Comparison of ENCODE assay signal across 9 cellular contexts in genomic region chr15:99442268-99442897, GRCh38.
DNase-seq lines count a peak whose midpoint lies in the region; ATAC-seq and TF ChIP-seq lines count a peak whose summit lies in the region.
"Had no signal": no experiment of that assay in that cellular context is flagged by ENCODE, and none has a peak within 500 bp of the region (broad histone marks: within the 10 kb centered on the region; RNA-seq: fewer than 3 reads in every experiment).

No MANE protein-coding gene starts in this region.

- ATAC-seq in esophagus mucosa (peak; percentile 77), HG03280 (IDR thresholded peaks at IDR 0.05; ENCODE audit: unreplicated experiment) (no peak)

- H3K9me3 Mint-ChIP-seq in CD4-positive, alpha-beta memory T cell = no peaks in the 10 kb centered on the region

- peak overlapping the region; percentile 14 to 83 (median 71) for H3K27ac Mint-ChIP-seq in CD4-positive, alpha-beta memory T cell

- H3K36me3 Mint-ChIP-seq in CD4-positive, alpha-beta memory T cell = no peaks in the 10 kb centered on the region

- H3K27me3 Mint-ChIP-seq in CD4-positive, alpha-beta memory T cell = no peaks in the 10 kb centered on the region

- H3K79me2 ChIP-seq in osteoblast (ENCODE audit: insufficient read depth, low read length) = no peaks in the 10 kb centered on the region

- H4K20me1 ChIP-seq in osteoblast (ENCODE audit: insufficient read depth, low read length) = no peaks in the 10 kb centered on the region

- H3K4me1 ChIP-seq in CD4-positive, alpha-beta memory T cell (ENCODE audit: insufficient read depth, low read length) = peaks cover 42% of the 10 kb centered on the region
- peaks cover 22% of the 10 kb centered on the region for H3K4me1 ChIP-seq in osteoblast (ENCODE audit: insufficient read depth, low read length)

- intact Hi-C loops in CD4-positive, alpha-beta memory T cell (cut with micrococcal nuclease) = loop anchor here (10.0 kb wide), 1 partner anchor 122 kb away; the partner anchor contains the start of gene MEF2A

- no peaks in the 10 kb centered on the region for H3K36me3 ChIP-seq in CD4-positive, alpha-beta memory T cell (ENCODE audit: insufficient read depth, low read length)
- H3K36me3 ChIP-seq in osteoblast (ENCODE audit: insufficient read depth, low read length) = no peaks in the 10 kb centered on the region
- H3K36me3 ChIP-seq: HAP-1 had no signal

- H3K27me3 ChIP-seq in CD4-positive, alpha-beta memory T cell (ENCODE audit: insufficient read depth, low read length) = no peaks in the 10 kb centered on the region
- H3K27me3 ChIP-seq in osteoblast (ENCODE audit: insufficient read depth, low read length) = peaks cover 2% of the 10 kb centered on the region

- TF ChIP-seq CTCF in RWPE1 (conservative IDR thresholded peaks at IDR 0.05; ENCODE audit: low read depth) (no peak), osteoblast (IDR thresholded peaks at IDR 0.05; ENCODE audit: extremely low read depth, low read depth, low read length) (no peak)

- DNase-seq in CD4-positive, alpha-beta memory T cell = no peak
- DNase-seq in RWPE1 (ENCODE audit: low spot score) (peak; percentile 91), osteoblast (ENCODE audit: insufficient read length, low spot score, missing footprints) (peak; percentile 98), NCI-H2107 (lab: John Stamatoyannopoulos, UW) (no peak), NOMO-1 treated with dmso at 0.1 percent for 144 hours (lab: John Stamatoyannopoulos, UW; ENCODE audit: unreplicated experiment) (no peak), SKM-1 treated with dmso at 0.1 percent for 144 hours (lab: John Stamatoyannopoulos, UW; ENCODE audit: unreplicated experiment) (no peak)

- CTCF ChIA-PET in CD4-positive, alpha-beta memory T cell (lab: Charles Lee; ENCODE audit: partially characterized antibody) = interaction anchor here (0.6 to 1.0 kb wide), 2 partner anchors 21 to 261 kb away, joined by 3 read pairs; no protein-coding TSS in a partner anchor
- CTCF ChIA-PET in RWPE1 (lab: Yijun Ruan, JAX) = interaction anchor here (0.7 to 1.1 kb wide), 2 partner anchors 26 to 262 kb away, joined by 3 read pairs; no protein-coding TSS in a partner anchor

- H3K4me2 ChIP-seq in osteoblast (ENCODE audit: insufficient read depth, low read length) = peak overlapping the region; percentile 28

- H3K27ac ChIP-seq in CD4-positive, alpha-beta memory T cell (ENCODE audit: low read depth, low read length) = no peak overlapping the region
- peak overlapping the region; percentile 97 for H3K27ac ChIP-seq in RWPE1
- H3K27ac ChIP-seq in osteoblast (ENCODE audit: low read depth, low read length) = peak overlapping the region; percentile 59

- peaks cover 16 to 54% (median 33%) of the 10 kb centered on the region in 4 donors for H3K4me1 Mint-ChIP-seq in CD4-positive, alpha-beta memory T cell

- POLR2A ChIA-PET in CD4-positive, alpha-beta memory T cell (lab: Charles Lee; ENCODE audit: partially characterized antibody) = interaction anchor here (0.6 to 5.1 kb wide), 6 partner anchors 9 to 290 kb away, joined by 3 to 27 read pairs (median 4); partner anchors contain the start of gene MEF2A
- POLR2A ChIA-PET in RWPE1 (lab: Yijun Ruan, JAX; ENCODE audit: low non-redundant PET) = no interaction called here

- peak overlapping the region; percentile 71 for H2AFZ ChIP-seq in osteoblast (ENCODE audit: low read length)

- H3K4me3 Mint-ChIP-seq in CD4-positive, alpha-beta memory T cell = peak overlapping the region in 7 of 8 donors; percentile 4 to 63 (median 50)

- no peak overlapping the region for H3K4me3 ChIP-seq in CD4-positive, alpha-beta memory T cell (ENCODE audit: low read length in 2 of 2)
- H3K4me3 ChIP-seq in osteoblast (ENCODE audit: insufficient read depth, low read length) = peak overlapping the region; percentile 36
- H3K4me3 ChIP-seq: HAP-1 had no signal

- no peaks in the 10 kb centered on the region for H3K9me3 ChIP-seq in CD4-positive, alpha-beta memory T cell (ENCODE audit: control insufficient read depth in 1 of 2, low read length in 2 of 2)
- H3K9me3 ChIP-seq in osteoblast (ENCODE audit: low read depth, low read length) = no peaks in the 10 kb centered on the region
- H3K9me3 ChIP-seq: HAP-1 had no signal

Comparison
In these comparisons a context has a peak if more than half of its experiments do, and no peak if none do; other contexts are left out.
1. DNase-seq: peak in RWPE1 (single experiment) and osteoblast (single experiment); none in CD4-positive, alpha-beta memory T cell (0 of 5), NCI-H2107 (single experiment), NOMO-1 treated with dmso at 0.1 percent for 144 hours (single experiment) and SKM-1 treated with dmso at 0.1 percent for 144 hours (single experiment).